Comparison of ENCODE assay signal across 22 cellular contexts in the genomic region with DNA sequence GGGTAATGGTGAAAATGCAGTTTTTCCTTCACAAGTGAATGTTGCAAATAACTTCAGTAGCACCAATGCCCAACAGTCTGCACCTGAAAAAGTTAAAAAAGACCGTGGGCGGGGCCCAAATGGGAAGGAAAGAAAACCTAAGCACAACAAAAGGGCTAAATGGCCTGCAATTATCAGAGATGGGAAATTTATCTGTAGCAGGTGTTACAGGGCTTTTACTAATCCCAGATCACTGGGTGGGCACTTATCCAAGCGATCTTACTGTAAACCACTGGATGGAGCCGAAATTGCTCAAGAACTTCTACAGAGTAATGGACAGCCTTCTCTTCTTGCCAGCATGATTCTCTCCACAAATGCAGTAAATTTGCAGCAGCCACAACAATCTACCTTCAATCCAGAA.
DNase-seq lines count a peak whose midpoint lies in the region; ATAC-seq and TF ChIP-seq lines count a peak whose summit lies in the region.
"Had no signal": no experiment of that assay in that cellular context is flagged by ENCODE, and none has a peak within 500 bp of the region (broad histone marks: within the 10 kb centered on the region; RNA-seq: fewer than 3 reads in every experiment).

No MANE protein-coding gene starts in this region.

- H3K36me3 ChIP-seq in HCT116 (ENCODE audit: control insufficient read depth in 1 of 2, insufficient read depth in 2 of 2, low read length in 2 of 2) = peaks cover 21 to 23% of the 10 kb centered on the region in 2 experiments

- no peak overlapping the region for H3K4me2 ChIP-seq in HCT116 (ENCODE audit: low read length)

- no peaks in the 10 kb centered on the region for H3K9me2 ChIP-seq in HCT116 (ENCODE audit: insufficient read depth)

- no peaks in the 10 kb centered on the region for H3K4me1 ChIP-seq in HCT116 (ENCODE audit: control insufficient read depth in 1 of 2, insufficient read depth in 2 of 2, low read length in 2 of 2)

- CTCF ChIA-PET in HCT116 (lab: Charles Lee) = no interaction called here

- H3K27ac ChIP-seq in HCT116 (ENCODE audit: low read depth, low read length) = no peak overlapping the region
- H3K27ac ChIP-seq: 22Rv1, C4-2B, RWPE1 had no signal

- DNase-seq in NCI-H146 (lab: John Stamatoyannopoulos, UW) (peak; percentile 5), NCI-H146 treated with DMSO at 0.1 percent for 48 hours (lab: John Stamatoyannopoulos, UW; ENCODE audit: unreplicated experiment) (no peak), COR-L47 (lab: John Stamatoyannopoulos, UW) (peak; percentile 61), HCT116 (ENCODE audit: low read depth, low spot score) (no peak), NCI-H748 treated with DMSO at 0.1 percent for 48 hours (lab: John Stamatoyannopoulos, UW) (peak; percentile 73), GM13976 (ENCODE audit: low spot score) (no peak), DMS 273 treated with DMSO at 0.1 percent for 48 hours (lab: John Stamatoyannopoulos, UW) (no peak)
- DNase-seq: CD8-positive, alpha-beta T cell; Karpas-422; NCI-H1092 treated with DMSO at 0.1 percent for 48 hours; NCI-H1694; NCI-H2029 treated with DMSO at 0.1 percent for 48 hours; NCI-H446; NCI-H774; SHP77 treated with DMSO at 0.1 percent for 48 hours; T-helper 1 cell had no signal

- no peaks in the 10 kb centered on the region for H3K27me3 ChIP-seq in HCT116 (ENCODE audit: insufficient read depth, low read length)

- TF ChIP-seq CTCF in HCT116 (IDR thresholded peaks at IDR 0.05 in 2 of 3, conservative IDR thresholded peaks at IDR 0.05 in 1 of 3; ENCODE audit: borderline replicate concordance in 1 of 3, insufficient read depth in 1 of 3, low read depth in 2 of 3, low read length in 2 of 3) = no peak
- no peak for TF ChIP-seq CTCF in GM13976 (IDR thresholded peaks at IDR 0.05; ENCODE audit: borderline replicate concordance, control extremely low read depth, extremely low read depth, insufficient read depth, missing control alignments)

- H3K9me3 ChIP-seq in HCT116 (ENCODE audit: control insufficient read depth in 1 of 2, insufficient read depth in 1 of 2, low read depth in 1 of 2, low read length in 2 of 2) = no peaks in the 10 kb centered on the region

- no peak overlapping the region for H2AFZ ChIP-seq in HCT116 (ENCODE audit: low read depth, low read length, poor library complexity, severe bottlenecking)

- H4K20me1 ChIP-seq in HCT116 (ENCODE audit: insufficient read depth) = no peaks in the 10 kb centered on the region

- no peak for TF ChIP-seq RAD21 in HCT116 (IDR thresholded peaks at IDR 0.05; ENCODE audit: low read depth)

- POLR2A ChIA-PET in HCT116 (lab: Charles Lee) = no interaction called here

- H3K4me3 ChIP-seq in HCT116 (replicated peaks in 1 of 2; ENCODE audit: low read depth in 1 of 2, low read length in 2 of 2) = no peak overlapping the region

- no peak for TF ChIP-seq POLR2A in HCT116 (IDR thresholded peaks at IDR 0.05; ENCODE audit: borderline replicate concordance, extremely low read depth, insufficient read depth, insufficient read length)

- RAD21 ChIA-PET in HCT116 (lab: Charles Lee; ENCODE audit: low non-redundant PET in 1 of 2, low total read pairs in 2 of 2, uncharacterized antibody in 2 of 2, unreplicated experiment in 2 of 2) = no interaction called here

- intact Hi-C loops in HCT116 (cut with micrococcal nuclease) = no loop called here

- ATAC-seq in HCT116 (no peak), GM21786 (IDR thresholded peaks at IDR 0.05; ENCODE audit: unreplicated experiment) (no peak)
- ATAC-seq: CD8-positive, alpha-beta T cell; HepG2; Panc1 had no signal

- no TSS peak for BruUV-seq in HCT116 (replicated peaks; lab: Mats Ljungman, UMichigan)

- H3K9ac ChIP-seq in HCT116 (ENCODE audit: low read length) = no peak overlapping the region

- no peaks in the 10 kb centered on the region for H3K79me2 ChIP-seq in HCT116 (ENCODE audit: insufficient read depth, low read length)

- in situ Hi-C loops in GM13976 (cut with MboI; ENCODE audit: low sequenced_read_pairs, unreplicated experiment) = no loop called here

TF ChIP-seq in HCT116, 20 proteins besides CTCF, POLR2A, EP300 and RAD21:
- TF ChIP-seq POLR2AphosphoS5 (IDR thresholded peaks at IDR 0.05; ENCODE audit: low read depth, low read length) = peak; percentile 16; the same call in 1 of the 2 replicates
- TF ChIP-seq JUND (IDR thresholded peaks at IDR 0.05) = no peak

Comparison
In these comparisons a context has a peak if more than half of its experiments do, and no peak if none do; other contexts are left out.
1. DNase-seq: peak in NCI-H146 (single experiment), COR-L47 (single experiment) and NCI-H748 treated with DMSO at 0.1 percent for 48 hours (single experiment); none in NCI-H146 treated with DMSO at 0.1 percent for 48 hours (single experiment), HCT116 (single experiment), GM13976 (single experiment) and DMS 273 treated with DMSO at 0.1 percent for 48 hours (single experiment).